ENCODE assay signal across 11 cellular contexts in the genomic region with DNA sequence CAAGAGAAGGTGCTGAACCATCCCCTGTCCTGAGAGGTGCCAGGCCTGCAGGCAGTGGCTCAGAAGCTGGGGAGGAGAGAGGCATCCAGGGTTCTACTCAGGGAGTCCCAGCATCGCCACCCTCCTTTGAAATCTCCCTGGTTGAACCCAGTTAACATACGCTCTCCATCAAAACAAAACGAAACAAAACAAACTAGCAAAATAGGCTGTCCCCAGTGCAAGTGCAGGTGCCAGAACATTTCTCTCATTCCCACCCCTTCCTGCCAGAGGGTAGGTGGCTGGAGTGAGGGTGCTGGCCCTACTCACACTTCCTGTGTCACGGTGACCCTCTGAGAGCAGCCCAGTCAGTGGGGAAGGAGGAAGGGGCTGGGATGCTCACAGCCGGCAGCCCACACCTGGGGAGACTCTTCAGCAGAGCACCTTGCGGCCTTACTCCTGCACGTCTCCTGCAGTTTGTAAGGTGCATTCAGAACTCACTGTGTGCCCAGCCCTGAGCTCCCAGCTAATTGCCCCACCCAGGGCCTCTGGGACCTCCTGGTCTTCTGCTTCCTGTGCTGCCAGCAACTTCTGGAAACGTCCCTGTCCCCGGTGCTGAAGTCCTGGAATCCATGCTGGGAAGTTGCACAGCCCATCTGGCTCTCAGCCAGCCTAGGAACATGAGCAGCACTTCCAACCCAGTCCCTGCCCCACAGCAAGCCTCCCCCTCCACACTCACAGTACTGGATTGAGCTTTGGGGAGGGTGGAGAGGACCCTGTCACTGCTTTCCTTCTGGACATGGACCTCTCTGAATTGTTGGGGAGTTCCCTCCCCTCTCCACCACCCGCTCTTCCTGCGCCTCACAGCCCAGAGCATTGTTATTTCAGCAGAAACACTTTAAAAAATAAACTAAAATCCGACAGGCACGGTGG. TPM values are rescaled to one million over a fixed set of nuclear protein-coding genes. Genes with fewer than 3 reads are reported as not detected.
DNase-seq lines count a peak whose midpoint lies in the region; ATAC-seq and TF ChIP-seq lines count a peak whose summit lies in the region.
"Not testable (repeated sequence)": the region's sequence is repeated elsewhere in the genome, so short reads cannot be mapped to it uniquely, and the experiment has no call there.
"Had no signal": no experiment of that assay in that cellular context is flagged by ENCODE, and none has a peak within 500 bp of the region (broad histone marks: within the 10 kb centered on the region; RNA-seq: fewer than 3 reads in every experiment).

No MANE protein-coding gene starts in this region.

- intact Hi-C loops in A673 (cut with micrococcal nuclease; ENCODE audit: unreplicated experiment); left ventricle myocardium superior (cut with micrococcal nuclease); psoas muscle (cut with DNase I): not testable (repeated sequence)

- H3F3A ChIP-seq in GM23338 (replicated peaks; ENCODE audit: low read depth): peaks cover 11% of the 10 kb centered on the region; the same call in 1 of the 2 replicates

- H3K27me3 ChIP-seq in A673 (replicated peaks; ENCODE audit: insufficient read depth, low read depth, low read length, poor library complexity): not testable (repeated sequence)
- H3K27me3 ChIP-seq in GM23338 (ENCODE audit: insufficient read depth) (peaks cover 84% of the 10 kb centered on the region), psoas muscle (ENCODE audit: insufficient read depth in 3 of 3, low read length in 2 of 3) (peaks cover 0 to 66% (median 30%) of the 10 kb centered on the region in 3 donors)

- not testable (repeated sequence) for H3K9me2 ChIP-seq in GM23338 (ENCODE audit: insufficient read depth)

- H3K9me3 ChIP-seq in A673 (ENCODE audit: low read depth, low read length, poor library complexity, severe bottlenecking); psoas muscle: not testable (repeated sequence)

- H3K27me3 Mint-ChIP-seq in GM23338 (ENCODE audit: insufficient read depth, low read depth, poor library complexity) (peaks cover 77% of the 10 kb centered on the region), mesothelial cell of epicardium (ENCODE audit: low read depth) (peaks cover 75% of the 10 kb centered on the region)
- H3K27me3 Mint-ChIP-seq in activated T-helper 17 cell treated with anti-CD3 and anti-CD28 coated beads, Interleukin-2, amount 50 U/mL, for 72 hours: peaks cover 40% of the 10 kb centered on the region
- peaks cover 62 to 75% of the 10 kb centered on the region in 2 donors for H3K27me3 Mint-ChIP-seq in effector memory CD8-positive, alpha-beta T cell

- not testable (repeated sequence) for ATAC-seq in GM23338; activated T-helper 17 cell treated with anti-CD3 and anti-CD28 coated beads, Interleukin-2, amount 50 U/mL, for 72 hours (replicated peaks); effector memory CD8-positive, alpha-beta T cell (replicated peaks)
- ATAC-seq in left ventricle myocardium superior: peak; percentile 26
- ATAC-seq in psoas muscle: peak in 3 of 4 donors; percentile 24 to 66 (median 43)

- BruUV-seq in A673 (replicated peaks; lab: Mats Ljungman, UMichigan): not testable (repeated sequence)

- H3K4me3 Mint-ChIP-seq in GM23338 (peak overlapping the region; percentile 44; the same call in 2 of the 3 replicates), mesothelial cell of epicardium (peak overlapping the region; percentile 0)
- H3K4me3 Mint-ChIP-seq in activated T-helper 17 cell treated with anti-CD3 and anti-CD28 coated beads, Interleukin-2, amount 50 U/mL, for 72 hours: peak overlapping the region; percentile 37
- H3K4me3 Mint-ChIP-seq in effector memory CD8-positive, alpha-beta T cell: peak overlapping the region; percentile 47 to 59

- not testable (repeated sequence) for H3K27ac ChIP-seq in A673 (ENCODE audit: low read depth, low read length, poor library complexity, severe bottlenecking); GM23338 (ENCODE audit: low read depth); psoas muscle

- H3K4me1 Mint-ChIP-seq in GM23338: peaks cover 31% of the 10 kb centered on the region
- H3K4me1 Mint-ChIP-seq in activated T-helper 17 cell treated with anti-CD3 and anti-CD28 coated beads, Interleukin-2, amount 50 U/mL, for 72 hours; effector memory CD8-positive, alpha-beta T cell (ENCODE audit: low read depth in 2 of 2); mesothelial cell of epicardium: not testable (repeated sequence)

- H3K79me2 ChIP-seq in GM23338 (replicated peaks; ENCODE audit: insufficient read depth): not testable (repeated sequence)

- TF ChIP-seq CTCF in A673 (conservative IDR thresholded peaks at IDR 0.05; ENCODE audit: low read depth, low read length); GM23338 (conservative IDR thresholded peaks at IDR 0.05; ENCODE audit: low read depth in 2 of 2); mesothelial cell of epicardium (IDR thresholded peaks at IDR 0.05; ENCODE audit: unreplicated experiment); psoas muscle (IDR thresholded peaks at IDR 0.05): not testable (repeated sequence)

- not testable (repeated sequence) for H2AFZ ChIP-seq in GM23338

- not testable (repeated sequence) for H3K36me3 ChIP-seq in A673 (ENCODE audit: insufficient read depth, low read length, poor library complexity, severe bottlenecking); GM23338 (ENCODE audit: insufficient read depth); psoas muscle (ENCODE audit: insufficient read depth in 1 of 2, low read depth in 1 of 2)

- 12 to 20% (median 16%) methylated on average over 5 to 10 of the region's 13 CpGs for WGBS in psoas muscle, 3 donors

- H4K20me1 ChIP-seq in GM23338 (replicated peaks; ENCODE audit: insufficient read depth): not testable (repeated sequence)

- DNase-seq in A673 (ENCODE audit: low spot score) (peak; percentile 59), NCI-H69 (lab: John Stamatoyannopoulos, UW) (peak; percentile 61), psoas muscle (peak in 1 of 2 donors; percentile 24)
- DNase-seq in GM23338 (ENCODE audit: low spot score); effector memory CD8-positive, alpha-beta T cell; left ventricle myocardium superior; mesothelial cell of epicardium (ENCODE audit: low spot score in 2 of 2, unreplicated experiment in 2 of 2): not testable (repeated sequence)

- H3K4me1 ChIP-seq in A673 (ENCODE audit: insufficient read depth, low read length, poor library complexity, severe bottlenecking): peaks cover 32% of the 10 kb centered on the region
- H3K4me1 ChIP-seq in GM23338 (ENCODE audit: insufficient read depth): peaks cover 21% of the 10 kb centered on the region
- H3K4me1 ChIP-seq in psoas muscle: not testable (repeated sequence)

- not testable (repeated sequence) for H3K9me3 Mint-ChIP-seq in GM23338; activated T-helper 17 cell treated with anti-CD3 and anti-CD28 coated beads, Interleukin-2, amount 50 U/mL, for 72 hours; effector memory CD8-positive, alpha-beta T cell; mesothelial cell of epicardium

- not testable (repeated sequence) for H3K36me3 Mint-ChIP-seq in GM23338 (ENCODE audit: low read depth); activated T-helper 17 cell treated with anti-CD3 and anti-CD28 coated beads, Interleukin-2, amount 50 U/mL, for 72 hours (ENCODE audit: low read depth); effector memory CD8-positive, alpha-beta T cell (ENCODE audit: insufficient read depth); mesothelial cell of epicardium

- peak overlapping the region; percentile 55; the same call in 1 of the 2 replicates for H3K4me2 ChIP-seq in GM23338

- H3K27ac Mint-ChIP-seq in GM23338; activated T-helper 17 cell treated with anti-CD3 and anti-CD28 coated beads, Interleukin-2, amount 50 U/mL, for 72 hours; effector memory CD8-positive, alpha-beta T cell; mesothelial cell of epicardium: not testable (repeated sequence)

- POLR2A ChIA-PET in A673 (lab: Charles Lee; ENCODE audit: low non-redundant PET): not testable (repeated sequence)

- not testable (repeated sequence) for H3K4me3 ChIP-seq in A673 (ENCODE audit: low read depth, low read length, poor library complexity, severe bottlenecking); psoas muscle
- H3K4me3 ChIP-seq in GM23338: peak overlapping the region; percentile 40; the same call in 1 of the 2 replicates

- CTCF ChIA-PET in A673 (lab: Charles Lee): interaction anchor here (0.7 kb wide), 1 partner anchor 56 kb away, joined by 3 read pairs; no protein-coding TSS in a partner anchor

RNA-seq across cellular contexts. Expression of a gene that starts 1.4 kb away (rescaled TPM):
- 1.9 and 6.1 TPM in 2 replicates for total RNA-seq in A673 (2021)
- total RNA-seq in GM23338 (2014; rRNA removed; shearing (Covaris generic)): 1.9 TPM in 1 of 2 replicates, not detected in the other
- polyA plus RNA-seq in GM23338 (2016; fragmentation: Nextera tagmentation; extraction: Ambion mirVana): 7.8 and 11.7 TPM in 2 replicates
- total RNA-seq in activated T-helper 17 cell treated with anti-CD3 and anti-CD28 coated beads, Interleukin-2, amount 50 U/mL, for 72 hours: not detected
- total RNA-seq in left ventricle myocardium superior: 37.2 TPM
- not detected in 3 replicates for total RNA-seq in mesothelial cell of epicardium
- total RNA-seq in psoas muscle: 1,000 to 10,000 TPM in 1 of 4 donors, 100 to 1,000 TPM in 1, 10 to 100 TPM in 2; 11.9 to 1,244 (median 122) TPM
- 10 to 100 TPM; 18.5 to 24.9 (median 22.9) TPM for polyA plus RNA-seq in psoas muscle
- total RNA-seq: G401, renal cortical epithelial cell had no signal

RNA-seq across cellular contexts. Expression of a gene that starts 2.4 kb away (rescaled TPM):
- 5.9 and 9.5 TPM in 2 replicates for total RNA-seq in A673 (2021)
- not detected in 2 replicates for total RNA-seq in GM23338 (2014; rRNA removed; shearing (Covaris generic))
- polyA plus RNA-seq in GM23338 (2016; fragmentation: Nextera tagmentation; extraction: Ambion mirVana): 3.4 and 6.7 TPM in 2 replicates
- not detected for total RNA-seq in activated T-helper 17 cell treated with anti-CD3 and anti-CD28 coated beads, Interleukin-2, amount 50 U/mL, for 72 hours
- total RNA-seq in left ventricle myocardium superior: 48.9 TPM
- total RNA-seq in mesothelial cell of epicardium: not detected in 3 replicates
- 1,000 to 10,000 TPM in 1 of 4 donors, 100 to 1,000 TPM in 1, 10 to 100 TPM in 2; 22.5 to 1,513 (median 169) TPM for total RNA-seq in psoas muscle
- polyA plus RNA-seq in psoas muscle: 10 to 100 TPM in 1 of 3 donors, 1 to 10 TPM in 2; 6.1 to 10.3 (median 8.2) TPM
- total RNA-seq: G401, renal cortical epithelial cell had no signal

RNA-seq across cellular contexts. Expression of a gene that starts 6.1 kb away (rescaled TPM):
- total RNA-seq in A673 (2021): 1.2 and 5.2 TPM in 2 replicates
- total RNA-seq in GM23338 (2014; rRNA removed; shearing (Covaris generic)): 3.1 and 6.6 TPM in 2 replicates
- polyA plus RNA-seq in GM23338 (2016; fragmentation: Nextera tagmentation; extraction: Ambion mirVana): 8.3 and 8.5 TPM in 2 replicates
- total RNA-seq in activated T-helper 17 cell treated with anti-CD3 and anti-CD28 coated beads, Interleukin-2, amount 50 U/mL, for 72 hours: not detected
- total RNA-seq in left ventricle myocardium superior: not detected
- total RNA-seq in mesothelial cell of epicardium: 0.60 to 1.1 TPM (median 0.91 TPM) in 3 replicates
- under 1 TPM in 1 of 4 donors, not detected in 3; 0.58 TPM for total RNA-seq in psoas muscle
- not detected for polyA plus RNA-seq in psoas muscle
- total RNA-seq: renal cortical epithelial cell had no signal

RNA-seq across cellular contexts. Expression of a gene that starts 8.3 kb away (rescaled TPM):
- not detected in 2 replicates for total RNA-seq in A673 (2021)
- not detected in 2 replicates for total RNA-seq in GM23338 (2014; rRNA removed; shearing (Covaris generic))
- 0.68 TPM in 1 of 2 replicates, not detected in the other for polyA plus RNA-seq in GM23338 (2016; fragmentation: Nextera tagmentation; extraction: Ambion mirVana)
- total RNA-seq in activated T-helper 17 cell treated with anti-CD3 and anti-CD28 coated beads, Interleukin-2, amount 50 U/mL, for 72 hours: not detected
- not detected for total RNA-seq in left ventricle myocardium superior
- not detected in 3 replicates for total RNA-seq in mesothelial cell of epicardium
- total RNA-seq in psoas muscle: 1 to 10 TPM in 1 of 4 donors, not detected in 3; 2.9 TPM
- not detected for polyA plus RNA-seq in psoas muscle
- total RNA-seq: G401, renal cortical epithelial cell had no signal

RNA-seq across cellular contexts. Expression of a gene that starts 21.7 kb away (rescaled TPM):
- total RNA-seq in A673 (2021) (not detected in 2 replicates), left ventricle myocardium superior (not detected), mesothelial cell of epicardium (not detected in 3 replicates), psoas muscle (not detected)
- total RNA-seq in GM23338 (2014; rRNA removed; shearing (Covaris generic)): not detected in 2 replicates
- polyA plus RNA-seq in GM23338 (2016; fragmentation: Nextera tagmentation; extraction: Ambion mirVana) (0.39 TPM in 1 of 2 replicates, not detected in the other), psoas muscle (under 1 TPM; 0.05 to 0.12 (median 0.11) TPM)
- total RNA-seq in activated T-helper 17 cell treated with anti-CD3 and anti-CD28 coated beads, Interleukin-2, amount 50 U/mL, for 72 hours: not detected
- total RNA-seq: esophagus muscularis mucosa, G401, renal cortical epithelial cell had no signal

Comparison
In these comparisons a context has a peak if more than half of its experiments do, and no peak if none do; other contexts are left out.
1. H3K4me3 Mint-ChIP-seq: peak in every context shown above with its lines; median percentile 53 in effector memory CD8-positive, alpha-beta T cell; 44 in GM23338; 37 in activated T-helper 17 cell treated with anti-CD3 and anti-CD28 coated beads, Interleukin-2, amount 50 U/mL, for 72 hours; 0 in mesothelial cell of epicardium.